1 cellular context compared by ENCODE assay signal in the genomic region with DNA sequence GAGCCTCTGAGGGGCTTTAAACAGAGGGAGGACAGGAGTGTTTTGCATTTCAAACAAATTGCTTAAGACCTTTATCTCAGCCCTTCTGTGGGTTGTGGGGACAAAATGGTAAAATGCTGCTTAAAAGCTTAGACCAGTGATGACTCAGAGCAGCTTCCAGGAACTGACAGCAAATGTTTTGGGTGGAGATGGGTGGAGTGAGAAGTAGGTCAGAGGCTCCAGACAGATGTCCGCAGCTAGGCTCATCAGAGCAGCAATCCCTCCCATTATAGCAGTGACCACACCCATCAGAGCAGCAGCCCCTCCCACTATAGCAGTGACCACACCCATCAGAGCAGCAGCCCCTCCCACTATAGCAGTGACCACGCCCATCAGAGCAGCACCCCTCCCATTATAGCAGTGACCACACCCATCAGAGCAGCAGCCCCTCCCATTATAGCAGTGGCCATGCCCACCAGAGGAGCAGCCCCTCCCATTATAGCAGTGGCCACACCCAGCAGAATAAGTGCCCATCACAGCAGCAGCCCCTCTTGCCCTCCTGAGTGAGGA.
TF ChIP-seq lines count a peak whose summit lies in the region.

No MANE protein-coding gene starts in this region.

TF ChIP-seq in K562, 482 proteins besides CTCF, POLR2A, EP300 and RAD21 (continued from another document and continues in another):
- TF ChIP-seq HMG20A (CRISPR knock-in tag; conservative IDR thresholded peaks at IDR 0.05), result no peak
- TF ChIP-seq ZNF445 (CRISPR knock-in tag; IDR thresholded peaks at IDR 0.05; ENCODE audit: low read depth), result no peak
- no peak for TF ChIP-seq NFXL1 (CRISPR knock-in tag; IDR thresholded peaks at IDR 0.05)
- 0 out of 2 replicates have a peak, but pooled peaks have one; percentile 47 for TF ChIP-seq MECOM (CRISPR knock-in tag; IDR thresholded peaks at IDR 0.05)
- no peak for TF ChIP-seq ZNF696 (CRISPR knock-in tag; conservative IDR thresholded peaks at IDR 0.05)
- no peak for TF ChIP-seq KAT7 (CRISPR knock-in tag; IDR thresholded peaks at IDR 0.05; ENCODE audit: borderline replicate concordance)
- peak in 1 of 2 experiments; percentile 42; a peak in 2 of 4 replicates for TF ChIP-seq FOXK2 (conservative IDR thresholded peaks at IDR 0.05 in 1 of 2, IDR thresholded peaks at IDR 0.05 in 1 of 2; ENCODE audit: low read depth in 2 of 2)
- no peak for TF ChIP-seq TEAD2 (tag; IDR thresholded peaks at IDR 0.05)
- TF ChIP-seq NFE2 (IDR thresholded peaks at IDR 0.05; ENCODE audit: low read depth), result peak; percentile 60
- TF ChIP-seq ZNF586 (CRISPR knock-in tag; conservative IDR thresholded peaks at IDR 0.05), result no peak
- no peak for TF ChIP-seq CREB1 (IDR thresholded peaks at IDR 0.05)
- TF ChIP-seq CREB1 (CRISPR knock-in tag; IDR thresholded peaks at IDR 0.05), result peak; percentile 16; the same call in 1 of the 2 replicates
- no peak for TF ChIP-seq SIX5 (IDR thresholded peaks at IDR 0.05; ENCODE audit: borderline replicate concordance in 1 of 2, insufficient read depth in 1 of 2, low read depth in 1 of 2, low read length in 2 of 2)
- TF ChIP-seq FOS (IDR thresholded peaks at IDR 0.05; ENCODE audit: extremely low read depth, insufficient read length), result peak; percentile 71
- TF ChIP-seq ZZZ3 (IDR thresholded peaks at IDR 0.05), result no peak
- peak; percentile 97 for TF ChIP-seq JUN (IDR thresholded peaks at IDR 0.05; ENCODE audit: borderline replicate concordance, low read depth, low read length)
- TF ChIP-seq JUN (CRISPR knock-in tag; IDR thresholded peaks at IDR 0.05; ENCODE audit: borderline replicate concordance), result no peak
- 0 out of 2 replicates have a peak, but pooled peaks have one; percentile 10 for TF ChIP-seq ZNF316 (IDR thresholded peaks at IDR 0.05)
- TF ChIP-seq ZNF24 (IDR thresholded peaks at IDR 0.05), result no peak
- TF ChIP-seq, protein P1, sequence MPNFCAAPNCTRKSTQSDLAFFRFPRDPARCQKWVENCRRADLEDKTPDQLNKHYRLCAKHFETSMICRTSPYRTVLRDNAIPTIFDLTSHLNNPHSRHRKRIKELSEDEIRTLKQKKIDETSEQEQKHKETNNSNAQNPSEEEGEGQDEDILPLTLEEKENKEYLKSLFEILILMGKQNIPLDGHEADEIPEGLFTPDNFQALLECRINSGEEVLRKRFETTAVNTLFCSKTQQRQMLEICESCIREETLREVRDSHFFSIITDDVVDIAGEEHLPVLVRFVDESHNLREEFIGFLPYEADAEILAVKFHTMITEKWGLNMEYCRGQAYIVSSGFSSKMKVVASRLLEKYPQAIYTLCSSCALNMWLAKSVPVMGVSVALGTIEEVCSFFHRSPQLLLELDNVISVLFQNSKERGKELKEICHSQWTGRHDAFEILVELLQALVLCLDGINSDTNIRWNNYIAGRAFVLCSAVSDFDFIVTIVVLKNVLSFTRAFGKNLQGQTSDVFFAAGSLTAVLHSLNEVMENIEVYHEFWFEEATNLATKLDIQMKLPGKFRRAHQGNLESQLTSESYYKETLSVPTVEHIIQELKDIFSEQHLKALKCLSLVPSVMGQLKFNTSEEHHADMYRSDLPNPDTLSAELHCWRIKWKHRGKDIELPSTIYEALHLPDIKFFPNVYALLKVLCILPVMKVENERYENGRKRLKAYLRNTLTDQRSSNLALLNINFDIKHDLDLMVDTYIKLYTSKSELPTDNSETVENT (CRISPR knock-in tag; IDR thresholded peaks at IDR 0.05), result no peak
- TF ChIP-seq, protein P2, sequence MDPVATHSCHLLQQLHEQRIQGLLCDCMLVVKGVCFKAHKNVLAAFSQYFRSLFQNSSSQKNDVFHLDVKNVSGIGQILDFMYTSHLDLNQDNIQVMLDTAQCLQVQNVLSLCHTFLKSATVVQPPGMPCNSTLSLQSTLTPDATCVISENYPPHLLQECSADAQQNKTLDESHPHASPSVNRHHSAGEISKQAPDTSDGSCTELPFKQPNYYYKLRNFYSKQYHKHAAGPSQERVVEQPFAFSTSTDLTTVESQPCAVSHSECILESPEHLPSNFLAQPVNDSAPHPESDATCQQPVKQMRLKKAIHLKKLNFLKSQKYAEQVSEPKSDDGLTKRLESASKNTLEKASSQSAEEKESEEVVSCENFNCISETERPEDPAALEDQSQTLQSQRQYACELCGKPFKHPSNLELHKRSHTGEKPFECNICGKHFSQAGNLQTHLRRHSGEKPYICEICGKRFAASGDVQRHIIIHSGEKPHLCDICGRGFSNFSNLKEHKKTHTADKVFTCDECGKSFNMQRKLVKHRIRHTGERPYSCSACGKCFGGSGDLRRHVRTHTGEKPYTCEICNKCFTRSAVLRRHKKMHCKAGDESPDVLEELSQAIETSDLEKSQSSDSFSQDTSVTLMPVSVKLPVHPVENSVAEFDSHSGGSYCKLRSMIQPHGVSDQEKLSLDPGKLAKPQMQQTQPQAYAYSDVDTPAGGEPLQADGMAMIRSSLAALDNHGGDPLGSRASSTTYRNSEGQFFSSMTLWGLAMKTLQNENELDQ (CRISPR knock-in tag; IDR thresholded peaks at IDR 0.05; ENCODE audit: borderline replicate concordance), result no peak
- no peak for TF ChIP-seq MBD1 (CRISPR knock-in tag; IDR thresholded peaks at IDR 0.05)
- 0 out of 2 replicates have a peak, but pooled peaks have one; percentile 41 for TF ChIP-seq HES1 (IDR thresholded peaks at IDR 0.05; ENCODE audit: low read depth)
- TF ChIP-seq ATF2 (CRISPR knock-in tag; IDR thresholded peaks at IDR 0.05), result no peak
- TF ChIP-seq BDP1 (IDR thresholded peaks at IDR 0.05; ENCODE audit: insufficient read depth, insufficient read length), result no peak
- TF ChIP-seq ELF1 (tag; IDR thresholded peaks at IDR 0.05), result no peak
- TF ChIP-seq CLOCK (CRISPR knock-in tag; IDR thresholded peaks at IDR 0.05; ENCODE audit: borderline replicate concordance), result no peak
- no peak for TF ChIP-seq GATAD2A (IDR thresholded peaks at IDR 0.05)
- TF ChIP-seq HLTF (IDR thresholded peaks at IDR 0.05), result no peak
- TF ChIP-seq MEF2A (IDR thresholded peaks at IDR 0.05; ENCODE audit: control insufficient read depth, low read depth, low read length), result no peak
- TF ChIP-seq L3MBTL2 (IDR thresholded peaks at IDR 0.05), result no peak
- TF ChIP-seq, protein P3, sequence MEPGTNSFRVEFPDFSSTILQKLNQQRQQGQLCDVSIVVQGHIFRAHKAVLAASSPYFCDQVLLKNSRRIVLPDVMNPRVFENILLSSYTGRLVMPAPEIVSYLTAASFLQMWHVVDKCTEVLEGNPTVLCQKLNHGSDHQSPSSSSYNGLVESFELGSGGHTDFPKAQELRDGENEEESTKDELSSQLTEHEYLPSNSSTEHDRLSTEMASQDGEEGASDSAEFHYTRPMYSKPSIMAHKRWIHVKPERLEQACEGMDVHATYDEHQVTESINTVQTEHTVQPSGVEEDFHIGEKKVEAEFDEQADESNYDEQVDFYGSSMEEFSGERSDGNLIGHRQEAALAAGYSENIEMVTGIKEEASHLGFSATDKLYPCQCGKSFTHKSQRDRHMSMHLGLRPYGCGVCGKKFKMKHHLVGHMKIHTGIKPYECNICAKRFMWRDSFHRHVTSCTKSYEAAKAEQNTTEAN (CRISPR knock-in tag; IDR thresholded peaks at IDR 0.05), result no peak
- no peak for TF ChIP-seq MCM2 (IDR thresholded peaks at IDR 0.05; ENCODE audit: low read depth)
- no peak for TF ChIP-seq HNRNPLL (IDR thresholded peaks at IDR 0.05; ENCODE audit: low read depth, low read length, poor library complexity, severe bottlenecking)
- TF ChIP-seq PML (IDR thresholded peaks at IDR 0.05; ENCODE audit: low read length), result peak; percentile 84; the same call in 1 of the 2 replicates
- peak in 1 of 2 experiments; percentile 94; a peak in 3 of 4 replicates for TF ChIP-seq RCOR1 (IDR thresholded peaks at IDR 0.05; ENCODE audit: borderline replicate concordance in 1 of 2, low read depth in 2 of 2, low read length in 2 of 2)
- TF ChIP-seq ZNF324 (CRISPR knock-in tag; IDR thresholded peaks at IDR 0.05), result no peak
- TF ChIP-seq HMGXB4 (CRISPR knock-in tag; IDR thresholded peaks at IDR 0.05), result no peak
- TF ChIP-seq SMARCC2 (IDR thresholded peaks at IDR 0.05; ENCODE audit: low read depth), result peak; percentile 92
- no peak for TF ChIP-seq ZNF354B (CRISPR knock-in tag; IDR thresholded peaks at IDR 0.05)
- TF ChIP-seq SP2 (IDR thresholded peaks at IDR 0.05; ENCODE audit: extremely low read depth, low read depth, low read length, poor library complexity, severe bottlenecking), result no peak
- no peak for TF ChIP-seq ZBTB17 (CRISPR knock-in tag; IDR thresholded peaks at IDR 0.05)
- TF ChIP-seq, protein P4, sequence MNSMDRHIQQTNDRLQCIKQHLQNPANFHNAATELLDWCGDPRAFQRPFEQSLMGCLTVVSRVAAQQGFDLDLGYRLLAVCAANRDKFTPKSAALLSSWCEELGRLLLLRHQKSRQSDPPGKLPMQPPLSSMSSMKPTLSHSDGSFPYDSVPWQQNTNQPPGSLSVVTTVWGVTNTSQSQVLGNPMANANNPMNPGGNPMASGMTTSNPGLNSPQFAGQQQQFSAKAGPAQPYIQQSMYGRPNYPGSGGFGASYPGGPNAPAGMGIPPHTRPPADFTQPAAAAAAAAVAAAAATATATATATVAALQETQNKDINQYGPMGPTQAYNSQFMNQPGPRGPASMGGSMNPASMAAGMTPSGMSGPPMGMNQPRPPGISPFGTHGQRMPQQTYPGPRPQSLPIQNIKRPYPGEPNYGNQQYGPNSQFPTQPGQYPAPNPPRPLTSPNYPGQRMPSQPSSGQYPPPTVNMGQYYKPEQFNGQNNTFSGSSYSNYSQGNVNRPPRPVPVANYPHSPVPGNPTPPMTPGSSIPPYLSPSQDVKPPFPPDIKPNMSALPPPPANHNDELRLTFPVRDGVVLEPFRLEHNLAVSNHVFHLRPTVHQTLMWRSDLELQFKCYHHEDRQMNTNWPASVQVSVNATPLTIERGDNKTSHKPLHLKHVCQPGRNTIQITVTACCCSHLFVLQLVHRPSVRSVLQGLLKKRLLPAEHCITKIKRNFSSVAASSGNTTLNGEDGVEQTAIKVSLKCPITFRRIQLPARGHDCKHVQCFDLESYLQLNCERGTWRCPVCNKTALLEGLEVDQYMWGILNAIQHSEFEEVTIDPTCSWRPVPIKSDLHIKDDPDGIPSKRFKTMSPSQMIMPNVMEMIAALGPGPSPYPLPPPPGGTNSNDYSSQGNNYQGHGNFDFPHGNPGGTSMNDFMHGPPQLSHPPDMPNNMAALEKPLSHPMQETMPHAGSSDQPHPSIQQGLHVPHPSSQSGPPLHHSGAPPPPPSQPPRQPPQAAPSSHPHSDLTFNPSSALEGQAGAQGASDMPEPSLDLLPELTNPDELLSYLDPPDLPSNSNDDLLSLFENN (IDR thresholded peaks at IDR 0.05; ENCODE audit: low read depth in 2 of 2, low read length in 2 of 2), result 0 out of 4 replicates have a peak, but pooled peaks of 1 of the 2 experiments have one; percentile 41
- TF ChIP-seq ZNF57 (CRISPR knock-in tag; IDR thresholded peaks at IDR 0.05), result no peak
